Comparison of ENCODE assay signal across 22 cellular contexts in the genomic region with DNA sequence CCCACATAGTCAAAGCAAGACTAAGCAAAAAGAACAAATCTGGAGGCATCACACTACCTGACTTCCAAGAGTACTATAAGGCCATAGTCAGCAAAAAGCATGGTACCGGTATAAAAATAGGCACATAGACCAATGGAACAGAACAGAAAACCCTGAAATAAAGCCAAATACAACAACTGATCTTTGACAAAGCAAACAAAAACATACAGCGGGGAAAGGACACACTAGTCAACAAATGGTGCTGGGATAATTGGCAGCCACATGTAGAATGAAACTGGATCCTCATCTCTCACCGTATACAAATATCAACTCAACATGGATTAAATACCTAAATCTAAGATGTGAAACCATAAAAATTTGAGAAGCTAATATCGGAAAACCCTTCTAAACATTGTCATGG.
A peak's percentile ranks its signal among the peaks of the same experiment; 100 is the strongest.
DNase-seq lines count a peak whose midpoint lies in the region; ATAC-seq and TF ChIP-seq lines count a peak whose summit lies in the region.
"Had no signal": no experiment of that assay in that cellular context is flagged by ENCODE, and none has a peak within 500 bp of the region (broad histone marks: within the 10 kb centered on the region; RNA-seq: fewer than 3 reads in every experiment).

No MANE protein-coding gene starts in this region.

- H3K36me3 ChIP-seq in mammary epithelial cell (ENCODE audit: insufficient read depth, low read length) (no peaks in the 10 kb centered on the region), gastroesophageal sphincter (no peaks in the 10 kb centered on the region)
- H3K36me3 ChIP-seq: BLaER1 treated with 17β-estradiol and CSF1 and Interleukin-3, amounts not matched to agents 10 nM and 100 nM had no signal

- CTCF ChIA-PET in MCF 10A (lab: Yijun Ruan, JAX) (interaction anchor here (0.5 to 0.6 kb wide), 2 partner anchors 702 to 1359 kb away, joined by 3 read pairs; no protein-coding TSS in a partner anchor), mammary epithelial cell (lab: Charles Lee; ENCODE audit: low non-redundant PET) (no interaction called here)

- no peak overlapping the region for H3K9ac ChIP-seq in mammary epithelial cell (ENCODE audit: insufficient read depth, low read length)
- H3K9ac ChIP-seq: BLaER1 treated with 17β-estradiol and CSF1 and Interleukin-3, amounts not matched to agents 10 nM and 100 nM had no signal

- intact Hi-C loops in MCF 10A (cut with micrococcal nuclease) (loop anchor here (10.0 kb wide), 4 partner anchors 337 to 1017 kb away; partner anchors contain the start of gene TRIML2), mammary epithelial cell (cut with micrococcal nuclease) (loop anchor here (5.0 to 10.0 kb wide), 4 partner anchors 299 to 783 kb away; no protein-coding TSS in a partner anchor)

- no peak for TF ChIP-seq POLR2A in gastroesophageal sphincter (IDR thresholded peaks at IDR 0.05)

- no peak for TF ChIP-seq EP300 in gastroesophageal sphincter (IDR thresholded peaks at IDR 0.05)

- no TSS peak for BruUV-seq in MCF 10A (replicated peaks; lab: Mats Ljungman, UMichigan)
- no TSS peak for BruUV-seq in mammary epithelial cell (replicated peaks; lab: Mats Ljungman, UMichigan)

- ATAC-seq in HG03280 (IDR thresholded peaks at IDR 0.05; ENCODE audit: unreplicated experiment) (no peak), gastroesophageal sphincter (no peak)
- ATAC-seq: A549, HCT116 had no signal

- no peak overlapping the region for H3K27ac Mint-ChIP-seq in MCF 10A (ENCODE audit: low read depth, unreplicated experiment)
- H3K27ac Mint-ChIP-seq: CD4-positive, alpha-beta T cell had no signal

- no peaks in the 10 kb centered on the region for H3K9me3 Mint-ChIP-seq in MCF 10A (ENCODE audit: unreplicated experiment)

- POLR2A ChIA-PET in MCF 10A (lab: Yijun Ruan, JAX): no interaction called here

- H3K4me3 ChIP-seq in mammary epithelial cell (replicated peaks in 1 of 3; ENCODE audit: insufficient read depth in 1 of 3, low read depth in 2 of 3, low read length in 3 of 3): no peak overlapping the region
- no peak overlapping the region for H3K4me3 ChIP-seq in gastroesophageal sphincter
- H3K4me3 ChIP-seq: A549; BLaER1 treated with 17β-estradiol and CSF1 and Interleukin-3, amounts not matched to agents 10 nM and 100 nM had no signal

- H3K4me1 Mint-ChIP-seq in MCF 10A (ENCODE audit: insufficient read depth, unreplicated experiment): no peaks in the 10 kb centered on the region

- H3K9me3 ChIP-seq in mammary epithelial cell (replicated peaks; ENCODE audit: insufficient read depth, low read length): no peaks in the 10 kb centered on the region
- no peaks in the 10 kb centered on the region for H3K9me3 ChIP-seq in gastroesophageal sphincter
- H3K9me3 ChIP-seq: A549; BLaER1 treated with 17β-estradiol and CSF1 and Interleukin-3, amounts not matched to agents 10 nM and 100 nM had no signal

- TF ChIP-seq CTCF in MCF 10A (IDR thresholded peaks at IDR 0.05; ENCODE audit: unreplicated experiment): no peak
- no peak for TF ChIP-seq CTCF in mammary epithelial cell (conservative IDR thresholded peaks at IDR 0.05 in 1 of 2, IDR thresholded peaks at IDR 0.05 in 1 of 2; ENCODE audit: extremely low read depth in 1 of 2, insufficient read depth in 1 of 2, low read depth in 1 of 2, low read length in 2 of 2)
- TF ChIP-seq CTCF in gastroesophageal sphincter (IDR thresholded peaks at IDR 0.05): no peak

- 96% methylated on average over 3 of the region's 4 CpGs for WGBS in mammary epithelial cell (ENCODE audit: low coverage, missing lambda C conversion rate)
- WGBS in gastroesophageal sphincter (ENCODE audit: low coverage in 1 of 2), 2 donors: 87 to 100% methylated on average over 4 of the region's 4 CpGs

- no peaks in the 10 kb centered on the region for H3K79me2 ChIP-seq in mammary epithelial cell (ENCODE audit: insufficient read depth, low read length)

- H3K27me3 Mint-ChIP-seq in MCF 10A (ENCODE audit: insufficient read depth, unreplicated experiment): no peaks in the 10 kb centered on the region
- H3K27me3 Mint-ChIP-seq: CD4-positive, alpha-beta T cell had no signal

- no peak overlapping the region for H2AFZ ChIP-seq in mammary epithelial cell (ENCODE audit: low read depth, low read length)

- no peaks in the 10 kb centered on the region for H4K20me1 ChIP-seq in mammary epithelial cell (ENCODE audit: insufficient read depth, low read length)
- H4K20me1 ChIP-seq: BLaER1 treated with 17β-estradiol and CSF1 and Interleukin-3, amounts not matched to agents 10 nM and 100 nM had no signal

- H3K36me3 Mint-ChIP-seq in MCF 10A (ENCODE audit: insufficient read depth, unreplicated experiment): no peaks in the 10 kb centered on the region

- H3K27me3 ChIP-seq in mammary epithelial cell (ENCODE audit: insufficient read depth, low read length) (no peaks in the 10 kb centered on the region), gastroesophageal sphincter (no peaks in the 10 kb centered on the region)
- H3K27me3 ChIP-seq: BLaER1 treated with 17β-estradiol and CSF1 and Interleukin-3, amounts not matched to agents 10 nM and 100 nM had no signal

- DNase-seq in MCF 10A (ENCODE audit: unreplicated experiment) (peak; percentile 6), mammary epithelial cell (no peak), NCI-H2029 treated with DMSO at 0.1 percent for 48 hours (lab: John Stamatoyannopoulos, UW) (peak; percentile 78), NCI-H748 treated with DMSO at 0.1 percent for 48 hours (lab: John Stamatoyannopoulos, UW) (peak; percentile 41), smooth muscle cell of the brain vasculature (ENCODE audit: low read depth, low spot score) (peak; percentile 4), NCI-H774 (lab: John Stamatoyannopoulos, UW) (no peak)
- DNase-seq: AML-193; CD4-positive, alpha-beta T cell; DND-41; KBM-7; MM.1S; NCI-H1436 treated with DMSO at 0.1 percent for 48 hours; NCI-H187 treated with DMSO at 0.1 percent for 48 hours; NCI-H510A; NCI-H82; Right ventricle myocardium superior; RPMI8226 had no signal

- dilution Hi-C loops in mammary epithelial cell (cut with HindIII; ENCODE audit: low sequenced_read_pairs): no loop called here

- no peaks in the 10 kb centered on the region for H3K4me1 ChIP-seq in mammary epithelial cell (ENCODE audit: insufficient read depth, low read length)
- H3K4me1 ChIP-seq in gastroesophageal sphincter: no peaks in the 10 kb centered on the region
- H3K4me1 ChIP-seq: BLaER1 treated with 17β-estradiol and CSF1 and Interleukin-3, amounts not matched to agents 10 nM and 100 nM had no signal

- H3K4me2 ChIP-seq in mammary epithelial cell (ENCODE audit: insufficient read depth, low read depth, low read length): no peak overlapping the region
- H3K4me2 ChIP-seq: A549; BLaER1 treated with 17β-estradiol and CSF1 and Interleukin-3, amounts not matched to agents 10 nM and 100 nM had no signal

- H3K27ac ChIP-seq in mammary epithelial cell (ENCODE audit: insufficient read depth, low read depth, low read length) (no peak overlapping the region), gastroesophageal sphincter (no peak overlapping the region)
- H3K27ac ChIP-seq: A549; BLaER1 treated with 17β-estradiol and CSF1 and Interleukin-3, amounts not matched to agents 10 nM and 100 nM had no signal

- H3K4me3 Mint-ChIP-seq in MCF 10A (ENCODE audit: unreplicated experiment): no peak overlapping the region
- H3K4me3 Mint-ChIP-seq: CD4-positive, alpha-beta T cell had no signal

- in situ Hi-C loops in mammary epithelial cell (cut with MboI; ENCODE audit: low sequenced_read_pairs in 2 of 2): no loop called here

Comparison
In these comparisons a context has a peak if more than half of its experiments do, and no peak if none do; other contexts are left out.
1. DNase-seq: peak in MCF 10A (single experiment), NCI-H2029 treated with DMSO at 0.1 percent for 48 hours (single experiment), NCI-H748 treated with DMSO at 0.1 percent for 48 hours (single experiment) and smooth muscle cell of the brain vasculature (single experiment); none in mammary epithelial cell (single experiment) and NCI-H774 (single experiment).